In the genomic region with DNA sequence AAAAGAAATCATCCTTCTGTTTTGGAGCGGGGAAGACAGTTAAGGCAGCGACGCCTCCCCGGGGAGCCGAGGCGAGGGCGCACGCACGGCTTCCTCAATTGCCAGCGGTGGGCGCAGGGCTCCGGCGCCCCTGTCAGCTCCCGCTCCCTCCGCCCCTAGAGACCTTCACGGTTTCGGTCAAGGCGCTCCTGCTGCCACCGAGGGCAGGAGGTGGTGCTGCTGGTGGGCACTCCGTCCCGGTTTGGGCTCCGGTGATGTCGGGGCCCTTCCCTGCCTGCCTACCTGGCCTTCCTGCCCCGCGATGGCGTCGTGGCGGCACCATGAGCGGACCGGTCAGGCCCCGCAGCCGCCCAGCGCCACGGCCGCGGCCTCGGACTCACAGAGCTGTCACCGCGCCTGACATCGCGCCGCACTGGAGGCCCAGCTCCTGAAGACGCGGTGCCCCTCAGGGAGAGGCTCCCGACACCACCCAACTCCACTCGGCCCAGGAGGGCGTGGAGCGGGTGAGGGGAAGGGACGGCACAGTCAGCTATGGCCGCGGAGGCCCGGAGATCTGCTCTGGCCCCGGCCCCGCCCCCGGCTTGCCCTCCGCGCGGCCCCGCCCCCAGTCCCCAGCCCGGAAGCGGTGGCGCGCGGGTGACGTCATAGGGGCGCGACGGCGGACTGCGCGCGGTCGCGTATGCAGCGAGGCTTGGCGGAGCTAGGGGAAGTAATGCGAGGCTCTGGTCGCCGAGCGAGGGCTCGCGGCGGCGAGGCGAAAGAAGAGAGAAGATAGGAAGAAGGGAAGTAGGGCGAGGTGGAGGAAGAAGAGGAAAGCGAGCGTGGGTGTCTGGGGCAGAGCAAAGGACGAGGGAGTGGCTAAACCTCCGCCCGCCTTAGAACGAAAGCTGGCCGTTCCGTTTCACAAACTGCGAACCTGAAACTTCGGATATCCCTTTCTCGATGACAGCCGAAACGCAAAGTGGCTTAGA, we compare ENCODE assay signal across 8 cellular contexts. TPM values are rescaled to one million over a fixed set of nuclear protein-coding genes. Genes with fewer than 3 reads are reported as not detected.
DNase-seq lines count a peak whose midpoint lies in the region; ATAC-seq, FAIRE-seq and TF ChIP-seq lines count a peak whose summit lies in the region.

A gene with protein sequence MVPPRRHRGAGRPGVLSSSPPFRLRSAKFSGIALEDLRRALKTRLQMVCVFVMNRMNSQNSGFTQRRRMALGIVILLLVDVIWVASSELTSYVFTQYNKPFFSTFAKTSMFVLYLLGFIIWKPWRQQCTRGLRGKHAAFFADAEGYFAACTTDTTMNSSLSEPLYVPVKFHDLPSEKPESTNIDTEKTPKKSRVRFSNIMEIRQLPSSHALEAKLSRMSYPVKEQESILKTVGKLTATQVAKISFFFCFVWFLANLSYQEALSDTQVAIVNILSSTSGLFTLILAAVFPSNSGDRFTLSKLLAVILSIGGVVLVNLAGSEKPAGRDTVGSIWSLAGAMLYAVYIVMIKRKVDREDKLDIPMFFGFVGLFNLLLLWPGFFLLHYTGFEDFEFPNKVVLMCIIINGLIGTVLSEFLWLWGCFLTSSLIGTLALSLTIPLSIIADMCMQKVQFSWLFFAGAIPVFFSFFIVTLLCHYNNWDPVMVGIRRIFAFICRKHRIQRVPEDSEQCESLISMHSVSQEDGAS (minus strand): TSS at position 555 of the 971 bp plus-strand sequence. CDS start 233 bp downstream, at position 322.

- H3K27me3 ChIP-seq in right atrium auricular region (no peaks in the 10 kb centered on the region), uterus (no peaks in the 10 kb centered on the region)

- TF ChIP-seq CTCF in right atrium auricular region (IDR thresholded peaks at IDR 0.05) (peak in 1 of 2 donors; percentile 16), uterus (IDR thresholded peaks at IDR 0.05) (peak in 2 of 4 experiments; percentile 5 to 17)

- intact Hi-C loops in T-helper 2 cell treated with Interferon-gamma antibody and Interleukin-4, amounts not matched to agents 100 ng/mL and 5 ng/mL, for 36 hours (cut with micrococcal nuclease) = loop anchor here (1.0 to 10.0 kb wide), 4 partner anchors 36 to 198 kb away; no protein-coding TSS in a partner anchor
- intact Hi-C loops in uterus (cut with DNase I; ENCODE audit: low total_unique reads) = no loop called here

- DNase-seq in GM18507 (ENCODE audit: extremely low spot score, insufficient read length, low read depth) (peak; percentile 74), NCI-H1930 (lab: John Stamatoyannopoulos, UW) (peak; percentile 80 to 85), anterior cingulate cortex (lab: John Stamatoyannopoulos, UW) (peak; percentile 25 to 94 (median 89)), right atrium auricular region (ENCODE audit: low spot score) (peak; percentile 91), putamen (ENCODE audit: low spot score) (peak; percentile 90), uterus (peak; percentile 86 to 91)

- FAIRE-seq in GM18507 (lab: Jason Lieb, UNC) = peak; percentile 94

- H3K4me1 ChIP-seq in right atrium auricular region (peaks cover 0 to 24% of the 10 kb centered on the region in 2 donors), uterus (no peaks in the 10 kb centered on the region)

- H3K36me3 ChIP-seq in right atrium auricular region = no peaks in the 10 kb centered on the region
- no peaks in the 10 kb centered on the region for H3K36me3 ChIP-seq in uterus

- H3K4me3 ChIP-seq in right atrium auricular region (peak within 1 kb of the TSS; percentile 87 to 95), uterus (peak within 1 kb of the TSS; percentile 85 to 87)

- H3K9me3 ChIP-seq in right atrium auricular region = no peaks in the 10 kb centered on the region
- no peaks in the 10 kb centered on the region for H3K9me3 ChIP-seq in uterus

- ATAC-seq in HG02973 (IDR thresholded peaks at IDR 0.05; ENCODE audit: unreplicated experiment) = peak; percentile 81

- peak; percentile 65 to 90 for TF ChIP-seq POLR2A in uterus (IDR thresholded peaks at IDR 0.05)

- H3K27ac ChIP-seq in right atrium auricular region = peak within 1 kb of the TSS; percentile 95 to 98
- peak within 1 kb of the TSS; percentile 88 to 92 for H3K27ac ChIP-seq in uterus

RNA-seq across cellular contexts. Expression of the gene that starts here (rescaled TPM):
- total RNA-seq in T-helper 2 cell treated with Interferon-gamma antibody and Interleukin-4, amounts not matched to agents 100 ng/mL and 5 ng/mL, for 36 hours = 17.8 and 22.9 TPM in 2 replicates
- total RNA-seq in right atrium auricular region (10 to 100 TPM; 38.7 to 54.3 TPM), uterus (100 to 1,000 TPM in 2 of 4 donors, 10 to 100 TPM in 2; 66.6 to 202 (median 139) TPM)

Comparison
In these comparisons a context has a peak if more than half of its experiments do, and no peak if none do; other contexts are left out.
1. Peak in every context shown above with its lines: DNase-seq, ATAC-seq, H3K4me3 ChIP-seq and H3K27ac ChIP-seq.